In the genomic region with DNA sequence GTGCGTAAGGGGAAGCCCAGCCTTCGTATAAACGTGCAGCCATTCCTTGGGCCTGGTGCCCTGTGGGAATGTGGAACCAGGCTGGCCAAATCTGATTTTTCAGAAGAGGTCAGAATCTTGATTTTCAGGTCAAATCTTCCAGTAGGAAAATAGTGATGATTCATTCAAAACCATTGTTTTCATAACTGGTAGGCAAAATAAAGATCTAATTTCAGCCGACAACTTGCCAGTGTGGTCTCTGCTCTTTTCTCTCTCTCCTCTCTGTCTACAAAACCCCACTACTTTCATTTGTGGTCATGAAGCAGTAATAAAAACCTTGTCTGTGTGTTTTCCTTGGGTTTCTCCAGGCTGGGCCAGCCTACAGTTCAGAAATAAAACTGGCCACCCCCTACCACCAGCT, we compare ENCODE assay signal across 16 cellular contexts.
A peak's percentile ranks its signal among the peaks of the same experiment; 100 is the strongest.
DNase-seq lines count a peak whose midpoint lies in the region; ATAC-seq, FAIRE-seq and TF ChIP-seq lines count a peak whose summit lies in the region.
"Had no signal": no experiment of that assay in that cellular context is flagged by ENCODE, and none has a peak within 500 bp of the region (broad histone marks: within the 10 kb centered on the region; RNA-seq: fewer than 3 reads in every experiment).

No MANE protein-coding gene starts in this region.

- H3K27me3 ChIP-seq in adipocyte (replicated peaks; ENCODE audit: control insufficient read depth, insufficient read depth, low read length) (no peaks in the 10 kb centered on the region), esophagus muscularis mucosa (no peaks in the 10 kb centered on the region)
- H3K27me3 ChIP-seq: BLaER1 treated with 17β-estradiol and CSF1 and Interleukin-3, amounts not matched to agents 10 nM and 100 nM; tibial artery had no signal

- H3K9me3 ChIP-seq in adipocyte (ENCODE audit: control insufficient read depth, low read length) (no peaks in the 10 kb centered on the region), esophagus muscularis mucosa (no peaks in the 10 kb centered on the region)
- H3K9me3 ChIP-seq: BLaER1 treated with 17β-estradiol and CSF1 and Interleukin-3, amounts not matched to agents 10 nM and 100 nM; tibial artery had no signal

- intact Hi-C loops in esophagus muscularis mucosa (cut with DNase I) = no loop called here

- peak; percentile 11 for FAIRE-seq in H54 (lab: Jason Lieb, UNC)

- TF ChIP-seq EP300 in esophagus muscularis mucosa (IDR thresholded peaks at IDR 0.05) = no peak

- no peak overlapping the region for H3K4me3 ChIP-seq in adipocyte (ENCODE audit: low read length)
- no peak overlapping the region for H3K4me3 ChIP-seq in fibroblast of the aortic adventitia (ENCODE audit: low read depth, low read length)
- no peak overlapping the region for H3K4me3 ChIP-seq in esophagus muscularis mucosa
- H3K4me3 ChIP-seq: BLaER1 treated with 17β-estradiol and CSF1 and Interleukin-3, amounts not matched to agents 10 nM and 100 nM; tibial artery had no signal

- no peak for ATAC-seq in GM18873 (IDR thresholded peaks at IDR 0.05; ENCODE audit: low FRiP score, unreplicated experiment)
- ATAC-seq in HG02588 (IDR thresholded peaks at IDR 0.05; ENCODE audit: unreplicated experiment) = no peak
- ATAC-seq: effector memory CD8-positive, alpha-beta T cell had no signal

- H3K27ac ChIP-seq in esophagus muscularis mucosa (replicated peaks in 1 of 4) = no peak overlapping the region
- H3K27ac ChIP-seq: BLaER1 treated with 17β-estradiol and CSF1 and Interleukin-3, amounts not matched to agents 10 nM and 100 nM; tibial artery had no signal

- TF ChIP-seq CTCF in fibroblast of the aortic adventitia (IDR thresholded peaks at IDR 0.05; ENCODE audit: insufficient read depth, low read length) (no peak), esophagus muscularis mucosa (IDR thresholded peaks at IDR 0.05) (no peak)

- 84% methylated on average over 4 of the region's 4 CpGs for WGBS in esophagus muscularis mucosa

- TF ChIP-seq POLR2A in H54 (IDR thresholded peaks at IDR 0.05; ENCODE audit: low read depth, low read length) (no peak), esophagus muscularis mucosa (IDR thresholded peaks at IDR 0.05; ENCODE audit: low read depth) (no peak)

- H3K36me3 ChIP-seq in adipocyte (ENCODE audit: control insufficient read depth, insufficient read depth, low read length, severe bottlenecking) = no peaks in the 10 kb centered on the region
- peaks cover 0 to 15% (median 7%) of the 10 kb centered on the region in 4 donors for H3K36me3 ChIP-seq in esophagus muscularis mucosa
- H3K36me3 ChIP-seq: tibial artery had no signal

- H3K4me1 ChIP-seq in adipocyte (ENCODE audit: control insufficient read depth, insufficient read depth, low read length) = no peaks in the 10 kb centered on the region
- H3K4me1 ChIP-seq in esophagus muscularis mucosa = no peaks in the 10 kb centered on the region
- H3K4me1 ChIP-seq: tibial artery had no signal

- H3K9ac ChIP-seq in adipocyte (ENCODE audit: low read length) = no peak overlapping the region
- H3K9ac ChIP-seq: BLaER1 treated with 17β-estradiol and CSF1 and Interleukin-3, amounts not matched to agents 10 nM and 100 nM had no signal

- peak; percentile 65 for DNase-seq in H54 (ENCODE audit: insufficient read length, low spot score)
- DNase-seq in adipocyte (ENCODE audit: low read depth) = peak; percentile 24
- DNase-seq in fibroblast of the aortic adventitia (ENCODE audit: low read depth) = peak; percentile 58
- DNase-seq in pulmonary artery endothelial cell (ENCODE audit: low read depth, low spot score) = peak; percentile 13
- DNase-seq in activated naive CD4-positive, alpha-beta T cell treated with anti-CD3 and anti-CD28 coated beads, Interleukin-2, amount 50 U/mL, for 16 hours = no peak
- DNase-seq in esophagus muscularis mucosa (ENCODE audit: extremely low spot score) = no peak
- DNase-seq: activated effector memory CD4-positive, alpha-beta T cell treated with anti-CD3 and anti-CD28 coated beads, Interleukin-2, amount 50 U/mL, for 16 hours; DMS79; effector memory CD8-positive, alpha-beta T cell; head of caudate nucleus; NCI-H1105 treated with DMSO at 0.1 percent for 48 hours; stimulated activated CD4-positive, alpha-beta T cell treated with anti-CD3 and anti-CD28 coated beads, Interleukin-2, amount 100 ng/mL, for 48 hours; tibial artery had no signal

Comparison
In these comparisons a context has a peak if more than half of its experiments do, and no peak if none do; other contexts are left out.
1. DNase-seq: peak in H54 (single experiment), adipocyte (single experiment), fibroblast of the aortic adventitia (single experiment) and pulmonary artery endothelial cell (single experiment); none in activated naive CD4-positive, alpha-beta T cell treated with anti-CD3 and anti-CD28 coated beads, Interleukin-2, amount 50 U/mL, for 16 hours (single experiment) and esophagus muscularis mucosa (single experiment).